Comparison of ENCODE assay signal across 10 cellular contexts in the genomic region with DNA sequence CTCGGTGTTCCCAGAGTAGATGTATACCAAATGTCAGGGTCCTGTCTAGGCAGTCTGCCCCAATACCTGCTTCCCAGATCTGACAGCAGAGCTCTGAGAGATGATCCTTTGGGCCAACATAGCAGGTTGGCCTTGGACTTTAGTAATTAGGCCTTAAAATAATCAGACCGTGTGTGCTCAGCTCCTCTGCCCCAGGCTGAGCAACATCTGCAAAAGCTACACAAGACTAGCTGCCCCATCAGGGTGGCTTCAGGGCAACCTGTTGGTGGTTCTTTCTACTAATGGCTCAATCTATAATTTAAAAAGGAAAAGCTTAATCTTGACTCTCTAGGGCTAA.
"Had no signal": no experiment of that assay in that cellular context is flagged by ENCODE, and none has a peak within 500 bp of the region (broad histone marks: within the 10 kb centered on the region; RNA-seq: fewer than 3 reads in every experiment).

No MANE protein-coding gene starts in this region.

- H3K9me3 ChIP-seq: colonic mucosa, esophagus squamous epithelium, tibial nerve, vagina had no signal

- ATAC-seq: stimulated activated memory B cell treated with anti-CD40 and anti-IgM and Interleukin-4, amounts not matched to agents 10 μg/mL and 1 μg/mL and 100 μg/mL, for 72 hours; T-cell had no signal

- H3K27me3 ChIP-seq: colonic mucosa, esophagus squamous epithelium, tibial nerve, vagina had no signal

- H3K27ac ChIP-seq: colonic mucosa, esophagus squamous epithelium, tibial nerve, vagina had no signal

- H3K4me3 Mint-ChIP-seq: activated T-cell treated with anti-CD3 and anti-CD28 coated beads, Interleukin-2, amount 50 U/mL, for 24 hours; stimulated activated memory B cell treated with anti-CD40 and anti-IgM and Interleukin-4, amounts not matched to agents 10 μg/mL and 1 μg/mL and 100 μg/mL, for 72 hours; T-cell had no signal

- H3K36me3 ChIP-seq: colonic mucosa, esophagus squamous epithelium, tibial nerve, vagina had no signal

- H3K9me3 Mint-ChIP-seq: activated T-cell treated with anti-CD3 and anti-CD28 coated beads, Interleukin-2, amount 50 U/mL, for 24 hours; stimulated activated memory B cell treated with anti-CD40 and anti-IgM and Interleukin-4, amounts not matched to agents 10 μg/mL and 1 μg/mL and 100 μg/mL, for 72 hours; T-cell had no signal

- H3K27ac Mint-ChIP-seq: activated T-cell treated with anti-CD3 and anti-CD28 coated beads, Interleukin-2, amount 50 U/mL, for 24 hours; stimulated activated memory B cell treated with anti-CD40 and anti-IgM and Interleukin-4, amounts not matched to agents 10 μg/mL and 1 μg/mL and 100 μg/mL, for 72 hours; T-cell had no signal

- H3K4me3 ChIP-seq: colonic mucosa, esophagus squamous epithelium, tibial nerve, vagina had no signal

- DNase-seq: activated CD4-positive, alpha-beta T cell treated with anti-CD3 and anti-CD28 coated beads, Interleukin-2, amount 50 U/mL, for 48 hours; activated naive CD4-positive, alpha-beta T cell treated with anti-CD3 and anti-CD28 coated beads, Interleukin-2, amount 50 U/mL, for 16 hours; activated T-cell treated with anti-CD3 and anti-CD28 coated beads, Interleukin-2, amount 50 U/mL, for 24 hours; colonic mucosa; esophagus squamous epithelium; stimulated activated CD4-positive, alpha-beta T cell treated with anti-CD3 and anti-CD28 coated beads, Interleukin-2, amount 100 ng/mL, for 48 hours; T-cell had no signal

- H3K4me1 ChIP-seq: colonic mucosa, esophagus squamous epithelium, vagina had no signal

- H3K27me3 Mint-ChIP-seq: activated T-cell treated with anti-CD3 and anti-CD28 coated beads, Interleukin-2, amount 50 U/mL, for 24 hours; stimulated activated memory B cell treated with anti-CD40 and anti-IgM and Interleukin-4, amounts not matched to agents 10 μg/mL and 1 μg/mL and 100 μg/mL, for 72 hours; T-cell had no signal
